ENCODE assay signal across 10 cellular contexts in the genomic region with DNA sequence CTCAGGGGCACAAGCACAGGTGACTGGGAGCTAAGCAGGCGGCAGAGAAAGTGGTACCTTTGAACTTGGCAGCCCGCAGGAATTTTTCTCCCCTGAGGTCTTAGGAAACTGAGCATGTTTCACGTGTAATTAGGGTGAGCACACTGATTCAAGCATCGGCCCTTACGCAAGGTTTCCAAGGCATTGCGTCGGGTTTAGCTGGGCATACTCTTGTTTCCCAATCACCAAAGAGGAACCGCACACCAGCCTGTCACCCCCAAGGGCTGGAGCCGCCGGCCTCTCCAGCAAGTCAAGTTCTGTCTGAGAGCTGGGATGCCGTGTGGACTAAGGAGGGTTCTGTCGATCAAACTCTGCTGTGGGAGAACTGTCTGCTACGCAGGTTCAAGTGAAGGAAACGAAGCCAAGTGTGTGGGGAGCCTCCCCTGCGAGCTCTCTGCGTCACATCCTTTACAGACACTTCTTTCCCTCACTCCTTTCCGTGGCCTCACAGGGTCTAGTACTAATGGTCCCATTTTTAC. TPM values are rescaled to one million over a fixed set of nuclear protein-coding genes. Genes with fewer than 3 reads are reported as not detected.
DNase-seq lines count a peak whose midpoint lies in the region; ATAC-seq and TF ChIP-seq lines count a peak whose summit lies in the region.
"Had no signal": no experiment of that assay in that cellular context is flagged by ENCODE, and none has a peak within 500 bp of the region (broad histone marks: within the 10 kb centered on the region; RNA-seq: fewer than 3 reads in every experiment).

No MANE protein-coding gene starts in this region.

- H3K36me3 ChIP-seq in neuronal stem cell (replicated peaks in 1 of 2; ENCODE audit: control insufficient read depth in 2 of 2, insufficient read depth in 2 of 2, low read length in 2 of 2) = peaks cover 7 to 44% of the 10 kb centered on the region in 2 donors

- peaks cover 4% of the 10 kb centered on the region for H3K79me1 ChIP-seq in neuronal stem cell (ENCODE audit: low read depth, low read length)

- H2AFZ ChIP-seq in neuronal stem cell (ENCODE audit: low read length) = no peak overlapping the region

- H2BK5ac ChIP-seq in neuronal stem cell (ENCODE audit: low read length) = no peak overlapping the region

- no peak overlapping the region for H3K4me2 ChIP-seq in neuronal stem cell (ENCODE audit: insufficient read depth, low read length, poor library complexity, severe bottlenecking)

- no peak overlapping the region for H2BK15ac ChIP-seq in neuronal stem cell (ENCODE audit: low read length)

- H3K9me3 ChIP-seq in neuronal stem cell (replicated peaks in 1 of 2; ENCODE audit: control insufficient read depth in 2 of 2, insufficient read depth in 1 of 2, low read depth in 1 of 2, low read length in 2 of 2) = no peaks in the 10 kb centered on the region

- no CpG with 5 or more reads among the region's 17 CpGs for WGBS in neuronal stem cell (ENCODE audit: extremely low coverage in 2 of 2, insufficient read length in 2 of 2, insufficient replicate concordance in 1 of 2), 2 donors

- no peak overlapping the region for H4K8ac ChIP-seq in neuronal stem cell (ENCODE audit: low read depth, low read length)

- ATAC-seq in GM19463 (IDR thresholded peaks at IDR 0.05; ENCODE audit: unreplicated experiment) = no peak
- no peak for ATAC-seq in GM21786 (IDR thresholded peaks at IDR 0.05; ENCODE audit: unreplicated experiment)

- H3K27me3 ChIP-seq in neuronal stem cell (ENCODE audit: control insufficient read depth in 3 of 3, insufficient read depth in 3 of 3, low read depth in 1 of 3, low read length in 3 of 3) = no peaks in the 10 kb centered on the region

- peaks cover 1 to 6% of the 10 kb centered on the region in 2 donors for H3K4me1 ChIP-seq in neuronal stem cell (ENCODE audit: control insufficient read depth in 2 of 2, insufficient read depth in 1 of 2, low read depth in 1 of 2, low read length in 2 of 2)

- H4K91ac ChIP-seq in neuronal stem cell (ENCODE audit: low read depth, low read length, poor library complexity) = no peak overlapping the region

- H3K4me3 ChIP-seq in fibroblast of the aortic adventitia (ENCODE audit: low read depth, low read length) (no peak overlapping the region), neuronal stem cell (ENCODE audit: low read length in 2 of 2) (no peak overlapping the region)

- no peak overlapping the region for H3K27ac ChIP-seq in neuronal stem cell (replicated peaks; ENCODE audit: low read length)
- H3K27ac ChIP-seq: C4-2B had no signal

- DNase-seq in AG08395 (ENCODE audit: low spot score) (peak; percentile 69), SIG-M5 treated with dmso at 0.1 percent for 504 hours (lab: John Stamatoyannopoulos, UW; ENCODE audit: unreplicated experiment) (peak; percentile 98), fibroblast of the aortic adventitia (ENCODE audit: low read depth) (peak; percentile 88), neuronal stem cell (ENCODE audit: low spot score) (no peak), NCI-H748 (lab: John Stamatoyannopoulos, UW; ENCODE audit: unreplicated experiment) (no peak), cortex of kidney (lab: John Stamatoyannopoulos, UW) (no peak)
- DNase-seq: stimulated activated CD4-positive, alpha-beta T cell treated with anti-CD3 and anti-CD28 coated beads, Interleukin-1b, Interleukin-23, amount 100 ng/mL, for 48 hours had no signal

- H3K4ac ChIP-seq in neuronal stem cell (ENCODE audit: low read length) = no peak overlapping the region

- H3K23ac ChIP-seq in neuronal stem cell (ENCODE audit: low read depth, low read length, poor library complexity) = no peak overlapping the region

- H3K14ac ChIP-seq in neuronal stem cell (ENCODE audit: low read length) = no peak overlapping the region

- H3K9ac ChIP-seq in neuronal stem cell (ENCODE audit: low read depth, low read length, poor library complexity) = no peak overlapping the region

- H2AK5ac ChIP-seq in neuronal stem cell (ENCODE audit: low read depth, low read length) = no peak overlapping the region

- no peak overlapping the region for H2BK120ac ChIP-seq in neuronal stem cell (ENCODE audit: low read depth, low read length)

- no peak for TF ChIP-seq CTCF in fibroblast of the aortic adventitia (IDR thresholded peaks at IDR 0.05; ENCODE audit: insufficient read depth, low read length)

- H2BK12ac ChIP-seq in neuronal stem cell (ENCODE audit: low read length) = no peak overlapping the region

- peak overlapping the region; percentile 40 for H3K18ac ChIP-seq in neuronal stem cell (ENCODE audit: low read length)

RNA-seq across cellular contexts. Expression of a gene that starts 53.0 kb away (rescaled TPM):
- total RNA-seq in fibroblast of the aortic adventitia (ENCODE audit: low replicate concordance) = 21.7 and 193 TPM in 2 replicates
- polyA plus RNA-seq in neuronal stem cell (2013, experiment 1 of 2) = 73.5 TPM
- 73.3 TPM for polyA plus RNA-seq in neuronal stem cell (2013, experiment 2 of 2)

Comparison
In these comparisons a context has a peak if more than half of its experiments do, and no peak if none do; other contexts are left out.
1. DNase-seq: peak in AG08395 (single experiment), SIG-M5 treated with dmso at 0.1 percent for 504 hours (single experiment) and fibroblast of the aortic adventitia (single experiment); none in neuronal stem cell (single experiment), NCI-H748 (single experiment) and cortex of kidney (single experiment).